ENCODE assay signal across 12 cellular contexts in genomic region chr2:146821836-146822316, GRCh38.
A peak's percentile ranks its signal among the peaks of the same experiment; 100 is the strongest.
DNase-seq lines count a peak whose midpoint lies in the region; ATAC-seq and TF ChIP-seq lines count a peak whose summit lies in the region.
"Had no signal": no experiment of that assay in that cellular context is flagged by ENCODE, and none has a peak within 500 bp of the region (broad histone marks: within the 10 kb centered on the region; RNA-seq: fewer than 3 reads in every experiment).

No MANE protein-coding gene starts in this region.

- H3K9me3 Mint-ChIP-seq in activated T-helper 2 cell treated with anti-CD3 and anti-CD28 coated beads, Interferon-gamma antibody, Interleukin-2, Interleukin-4, amounts not matched to agents 10 μg/mL and 5 μg/mL and 100 μg/mL, durations not matched to agents 14 hours and 24 hours and 36 hours, result no peaks in the 10 kb centered on the region
- peaks cover 2% of the 10 kb centered on the region for H3K9me3 Mint-ChIP-seq in activated CD8-positive, alpha-beta memory T cell treated with anti-CD3 and anti-CD28 coated beads, Interleukin-2, amount 10 ng/mL, durations not matched to agents 7 days and 5 days (ENCODE audit: low read depth)

- no peaks in the 10 kb centered on the region for H3K36me3 Mint-ChIP-seq in activated T-helper 2 cell treated with anti-CD3 and anti-CD28 coated beads, Interferon-gamma antibody, Interleukin-2, Interleukin-4, amounts not matched to agents 10 μg/mL and 5 μg/mL and 100 μg/mL, durations not matched to agents 14 hours and 24 hours and 36 hours (ENCODE audit: low read depth)
- H3K36me3 Mint-ChIP-seq in activated CD8-positive, alpha-beta memory T cell treated with anti-CD3 and anti-CD28 coated beads, Interleukin-2, amount 10 ng/mL, durations not matched to agents 7 days and 5 days, result no peaks in the 10 kb centered on the region

- intact Hi-C loops in activated T-helper 2 cell treated with anti-CD3 and anti-CD28 coated beads, Interferon-gamma antibody, Interleukin-2, Interleukin-4, amounts not matched to agents 10 μg/mL and 5 μg/mL and 100 μg/mL, durations not matched to agents 14 hours and 24 hours and 36 hours (cut with micrococcal nuclease), result no loop called here
- intact Hi-C loops in posterior cingulate gyrus (cut with DNase I), result no loop called here

- TF ChIP-seq CTCF in RWPE1 (conservative IDR thresholded peaks at IDR 0.05; ENCODE audit: low read depth) (no peak), epithelial cell of esophagus (IDR thresholded peaks at IDR 0.05; ENCODE audit: insufficient read depth, low read depth, low read length, missing control alignments) (no peak)

- H3K27ac ChIP-seq in RWPE1, result no peak overlapping the region
- H3K27ac ChIP-seq: epithelial cell of prostate had no signal

- H3K4me3 Mint-ChIP-seq in activated T-helper 2 cell treated with anti-CD3 and anti-CD28 coated beads, Interferon-gamma antibody, Interleukin-2, Interleukin-4, amounts not matched to agents 10 μg/mL and 5 μg/mL and 100 μg/mL, durations not matched to agents 14 hours and 24 hours and 36 hours (ENCODE audit: low read depth), result no peak overlapping the region
- no peak overlapping the region for H3K4me3 Mint-ChIP-seq in activated CD8-positive, alpha-beta memory T cell treated with anti-CD3 and anti-CD28 coated beads, Interleukin-2, amount 10 ng/mL, durations not matched to agents 7 days and 5 days

- H3K4me1 Mint-ChIP-seq in activated T-helper 2 cell treated with anti-CD3 and anti-CD28 coated beads, Interferon-gamma antibody, Interleukin-2, Interleukin-4, amounts not matched to agents 10 μg/mL and 5 μg/mL and 100 μg/mL, durations not matched to agents 14 hours and 24 hours and 36 hours (ENCODE audit: low read depth), result no peaks in the 10 kb centered on the region
- H3K4me1 Mint-ChIP-seq in activated CD8-positive, alpha-beta memory T cell treated with anti-CD3 and anti-CD28 coated beads, Interleukin-2, amount 10 ng/mL, durations not matched to agents 7 days and 5 days, result no peaks in the 10 kb centered on the region

- H3K27me3 Mint-ChIP-seq in activated T-helper 2 cell treated with anti-CD3 and anti-CD28 coated beads, Interferon-gamma antibody, Interleukin-2, Interleukin-4, amounts not matched to agents 10 μg/mL and 5 μg/mL and 100 μg/mL, durations not matched to agents 14 hours and 24 hours and 36 hours (ENCODE audit: low read depth), result no peaks in the 10 kb centered on the region
- H3K27me3 Mint-ChIP-seq in activated CD8-positive, alpha-beta memory T cell treated with anti-CD3 and anti-CD28 coated beads, Interleukin-2, amount 10 ng/mL, durations not matched to agents 7 days and 5 days, result no peaks in the 10 kb centered on the region

- no peak for ATAC-seq in activated CD8-positive, alpha-beta memory T cell treated with anti-CD3 and anti-CD28 coated beads, Interleukin-2, amount 10 ng/mL, durations not matched to agents 7 days and 5 days
- ATAC-seq in HG03442 (IDR thresholded peaks at IDR 0.05; ENCODE audit: unreplicated experiment), result no peak
- ATAC-seq: right cardiac atrium had no signal

- no peak overlapping the region for H3K27ac Mint-ChIP-seq in activated T-helper 2 cell treated with anti-CD3 and anti-CD28 coated beads, Interferon-gamma antibody, Interleukin-2, Interleukin-4, amounts not matched to agents 10 μg/mL and 5 μg/mL and 100 μg/mL, durations not matched to agents 14 hours and 24 hours and 36 hours
- no peak overlapping the region for H3K27ac Mint-ChIP-seq in activated CD8-positive, alpha-beta memory T cell treated with anti-CD3 and anti-CD28 coated beads, Interleukin-2, amount 10 ng/mL, durations not matched to agents 7 days and 5 days

- CTCF ChIA-PET in RWPE1 (lab: Yijun Ruan, JAX), result interaction anchor here (0.6 to 0.7 kb wide), 2 partner anchors 78 to 437 kb away, joined by 6 to 7 read pairs; no protein-coding TSS in a partner anchor
- CTCF ChIA-PET in activated CD8-positive, alpha-beta memory T cell treated with anti-CD3 and anti-CD28 coated beads, Interleukin-2, amount 10 ng/mL, durations not matched to agents 7 days and 5 days (lab: Charles Lee), result no interaction called here

- H3K4me3 ChIP-seq in epithelial cell of esophagus (ENCODE audit: low read length) (no peak overlapping the region), skeletal muscle cell (ENCODE audit: low read depth, low read length) (no peak overlapping the region)

- DNase-seq in H4 (ENCODE audit: low spot score) (peak; percentile 72), RWPE1 (ENCODE audit: low spot score) (peak; percentile 46), epithelial cell of esophagus (ENCODE audit: low read depth) (peak; percentile 28), skeletal muscle cell (ENCODE audit: low read depth) (peak; percentile 57), posterior cingulate gyrus (no peak)
- DNase-seq in activated T-helper 2 cell treated with anti-CD3 and anti-CD28 coated beads, Interferon-gamma antibody, Interleukin-2, Interleukin-4, amounts not matched to agents 10 μg/mL and 5 μg/mL and 100 μg/mL, durations not matched to agents 14 hours and 24 hours and 36 hours (ENCODE audit: low spot score), result no peak
- DNase-seq in activated CD8-positive, alpha-beta memory T cell treated with anti-CD3 and anti-CD28 coated beads, Interleukin-2, amount 10 ng/mL, durations not matched to agents 7 days and 5 days, result no peak
- DNase-seq: activated T-cell treated with anti-CD3 and anti-CD28 coated beads, Interleukin-2, amount 50 U/mL, for 48 hours; right cardiac atrium; SHP77 had no signal

- POLR2A ChIA-PET in RWPE1 (lab: Yijun Ruan, JAX; ENCODE audit: low non-redundant PET), result no interaction called here

Comparison
In these comparisons a context has a peak if more than half of its experiments do, and no peak if none do; other contexts are left out.
1. DNase-seq: peak in H4 (single experiment), RWPE1 (single experiment), epithelial cell of esophagus (single experiment) and skeletal muscle cell (single experiment); none in activated T-helper 2 cell treated with anti-CD3 and anti-CD28 coated beads, Interferon-gamma antibody, Interleukin-2, Interleukin-4, amounts not matched to agents 10 μg/mL and 5 μg/mL and 100 μg/mL, durations not matched to agents 14 hours and 24 hours and 36 hours (single experiment), posterior cingulate gyrus (0 of 10) and activated CD8-positive, alpha-beta memory T cell treated with anti-CD3 and anti-CD28 coated beads, Interleukin-2, amount 10 ng/mL, durations not matched to agents 7 days and 5 days (single experiment).